ENCODE assay signal across 8 cellular contexts in genomic region chr20:38790210-38791053, GRCh38. TPM values are rescaled to one million over a fixed set of nuclear protein-coding genes. Genes with fewer than 3 reads are reported as not detected.
DNase-seq lines count a peak whose midpoint lies in the region; ATAC-seq and TF ChIP-seq lines count a peak whose summit lies in the region.

No MANE protein-coding gene starts in this region.

- intact Hi-C loops in testis (cut with DNase I; ENCODE audit: low total_unique reads), result no loop called here

- H3K36me3 ChIP-seq in testis (ENCODE audit: low read depth, missing control alignments), result no peaks in the 10 kb centered on the region

- no peak for ATAC-seq in GM21526 (IDR thresholded peaks at IDR 0.05; ENCODE audit: low FRiP score, unreplicated experiment)
- no peak for ATAC-seq in HG03175 (IDR thresholded peaks at IDR 0.05; ENCODE audit: unreplicated experiment)

- H3K27me3 ChIP-seq in testis, result no peaks in the 10 kb centered on the region

- H3K4me1 ChIP-seq in testis, result no peaks in the 10 kb centered on the region

- DNase-seq in AG08395 (ENCODE audit: low spot score), result peak; percentile 12
- DNase-seq in NCI-H526 treated with DMSO at 0.1 percent for 48 hours (lab: John Stamatoyannopoulos, UW), result peak; percentile 39
- peak; percentile 20 for DNase-seq in activated gamma-delta T cell treated with anti-CD3 and anti-CD28 coated beads, Interleukin-2, amount 50 U/mL, for 16 hours (ENCODE audit: low read depth)
- peak; percentile 22 for DNase-seq in iris pigment epithelial cell (ENCODE audit: low read depth)
- no peak for DNase-seq in testis

- no peaks in the 10 kb centered on the region for H3K9me3 ChIP-seq in testis

- WGBS in testis, 2 donors, result 28 to 41% methylated on average over 13 to 15 of the region's 15 CpGs

- peak; percentile 63 for TF ChIP-seq CTCF in GM12875 (IDR thresholded peaks at IDR 0.05; ENCODE audit: borderline replicate concordance, insufficient read depth, low read depth, low read length)
- peak; percentile 23 to 66 (median 61) for TF ChIP-seq CTCF in testis (IDR thresholded peaks at IDR 0.05)

- no peak for TF ChIP-seq POLR2A in testis (IDR thresholded peaks at IDR 0.05)

- H3K27ac ChIP-seq in testis, result no peak overlapping the region

- no peak overlapping the region for H3K4me3 ChIP-seq in GM12875 (ENCODE audit: low read depth, low read length)
- no peak overlapping the region for H3K4me3 ChIP-seq in testis

RNA-seq across cellular contexts. Expression of gene PPP1R16B, which starts 15.1 kb away (rescaled TPM):
- total RNA-seq in testis, result 1 to 10 TPM; 1.2 to 1.3 TPM
- polyA plus RNA-seq in testis (ENCODE audit: insufficient read depth, low read depth, low replicate concordance), result 3.7 TPM

RNA-seq across cellular contexts. Expression of gene ACTR5, which starts 42.2 kb away (rescaled TPM):
- total RNA-seq in testis, result 10 to 100 TPM; 22.7 to 26.9 TPM
- 18.9 TPM for polyA plus RNA-seq in testis (ENCODE audit: insufficient read depth, low read depth, low replicate concordance)
